11 cellular contexts compared by ENCODE assay signal in the genomic region with DNA sequence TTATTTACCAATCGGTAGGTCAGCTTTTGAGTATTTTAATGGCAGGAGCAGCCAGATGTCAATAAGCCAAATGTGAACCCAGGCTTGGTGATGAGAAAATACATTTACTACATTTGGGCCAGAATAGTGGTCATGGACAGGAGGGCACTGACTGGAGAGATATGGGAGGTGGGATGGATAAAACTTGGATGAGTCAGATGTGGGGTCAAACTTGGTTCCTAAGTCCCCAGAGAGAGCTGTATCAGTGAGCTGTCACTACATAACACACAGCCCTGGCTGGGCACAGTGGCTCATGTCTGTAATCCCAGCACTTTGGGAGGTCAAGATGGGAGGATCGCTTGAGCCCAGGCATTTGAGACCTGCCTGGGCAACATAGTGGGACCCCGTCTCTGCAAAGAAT. TPM values are rescaled to one million over a fixed set of nuclear protein-coding genes. Genes with fewer than 3 reads are reported as not detected.
DNase-seq lines count a peak whose midpoint lies in the region; ATAC-seq and TF ChIP-seq lines count a peak whose summit lies in the region.
"Had no signal": no experiment of that assay in that cellular context is flagged by ENCODE, and none has a peak within 500 bp of the region (broad histone marks: within the 10 kb centered on the region; RNA-seq: fewer than 3 reads in every experiment).

No MANE protein-coding gene starts in this region.

- peaks cover 95% of the 10 kb centered on the region for H3K4me1 ChIP-seq in Caco-2
- peaks cover 87% of the 10 kb centered on the region for H3K4me1 ChIP-seq in left ventricle myocardium inferior

- CTCF ChIA-PET in Caco-2 (lab: Charles Lee): no interaction called here

- H3K36me3 Mint-ChIP-seq in Caco-2 (ENCODE audit: insufficient read depth, unreplicated experiment): peaks cover 88% of the 10 kb centered on the region
- peaks cover 5% of the 10 kb centered on the region for H3K36me3 Mint-ChIP-seq in stimulated activated effector memory CD8-positive, alpha-beta T cell treated with anti-CD3 and anti-CD28 coated beads, Interleukin-12 subunit alpha, Interleukin-12 subunit beta, amount 100 ng/mL, for 72 hours
- H3K36me3 Mint-ChIP-seq: activated naive CD4-positive, alpha-beta T cell treated with anti-CD3 and anti-CD28 coated beads, Interleukin-2, amount 50 U/mL, for 72 hours had no signal

- intact Hi-C loops in Caco-2 (cut with micrococcal nuclease; ENCODE audit: unreplicated experiment): no loop called here
- intact Hi-C loops in left ventricle myocardium inferior (cut with micrococcal nuclease): no loop called here

- peak overlapping the region; percentile 68 for H3K4me3 Mint-ChIP-seq in Caco-2 (ENCODE audit: unreplicated experiment)
- no peak overlapping the region for H3K4me3 Mint-ChIP-seq in stimulated activated effector memory CD8-positive, alpha-beta T cell treated with anti-CD3 and anti-CD28 coated beads, Interleukin-12 subunit alpha, Interleukin-12 subunit beta, amount 100 ng/mL, for 72 hours

- H3K9me3 Mint-ChIP-seq in Caco-2 (ENCODE audit: unreplicated experiment): no peaks in the 10 kb centered on the region
- no peaks in the 10 kb centered on the region for H3K9me3 Mint-ChIP-seq in stimulated activated effector memory CD8-positive, alpha-beta T cell treated with anti-CD3 and anti-CD28 coated beads, Interleukin-12 subunit alpha, Interleukin-12 subunit beta, amount 100 ng/mL, for 72 hours
- H3K9me3 Mint-ChIP-seq: activated naive CD4-positive, alpha-beta T cell treated with anti-CD3 and anti-CD28 coated beads, Interleukin-2, amount 50 U/mL, for 72 hours had no signal

- peak overlapping the region; percentile 16; the same call in 1 of the 2 replicates for H3K27ac ChIP-seq in WERI-Rb-1
- H3K27ac ChIP-seq in left ventricle myocardium inferior (replicated peaks): peak overlapping the region; percentile 97

- H3K27me3 Mint-ChIP-seq in Caco-2 (ENCODE audit: insufficient read depth, unreplicated experiment): no peaks in the 10 kb centered on the region

- ATAC-seq in stimulated activated effector memory CD8-positive, alpha-beta T cell treated with anti-CD3 and anti-CD28 coated beads, Interleukin-12 subunit alpha, Interleukin-12 subunit beta, amount 100 ng/mL, for 72 hours: no peak
- ATAC-seq in GM18519 (IDR thresholded peaks at IDR 0.05; ENCODE audit: low FRiP score, unreplicated experiment): no peak
- no peak for ATAC-seq in HG03095 (IDR thresholded peaks at IDR 0.05; ENCODE audit: unreplicated experiment)
- ATAC-seq: activated naive CD4-positive, alpha-beta T cell treated with anti-CD3 and anti-CD28 coated beads, Interleukin-2, amount 50 U/mL, for 72 hours had no signal

- H3K36me3 ChIP-seq in Caco-2 (ENCODE audit: control insufficient read depth, insufficient read depth, low read length) (no peaks in the 10 kb centered on the region), WERI-Rb-1 (peaks cover 7% of the 10 kb centered on the region), left ventricle myocardium inferior (no peaks in the 10 kb centered on the region)

- H3K27ac Mint-ChIP-seq in Caco-2 (ENCODE audit: unreplicated experiment): peak overlapping the region; percentile 94
- peak overlapping the region; percentile 20 for H3K27ac Mint-ChIP-seq in stimulated activated effector memory CD8-positive, alpha-beta T cell treated with anti-CD3 and anti-CD28 coated beads, Interleukin-12 subunit alpha, Interleukin-12 subunit beta, amount 100 ng/mL, for 72 hours

- DNase-seq in Caco-2 (no peak), WERI-Rb-1 (no peak), left ventricle myocardium inferior (no peak), NCI-H1436 treated with DMSO at 0.1 percent for 48 hours (lab: John Stamatoyannopoulos, UW) (no peak), superior temporal gyrus (ENCODE audit: extremely low spot score) (no peak)
- no peak for DNase-seq in stimulated activated effector memory CD8-positive, alpha-beta T cell treated with anti-CD3 and anti-CD28 coated beads, Interleukin-12 subunit alpha, Interleukin-12 subunit beta, amount 100 ng/mL, for 72 hours (ENCODE audit: low spot score in 2 of 2)
- DNase-seq: dermis blood vessel endothelial cell, T-helper 2 cell had no signal

- H3K27me3 ChIP-seq in Caco-2 (replicated peaks; ENCODE audit: control insufficient read depth, insufficient read depth, low read length) (no peaks in the 10 kb centered on the region), WERI-Rb-1 (ENCODE audit: insufficient read depth, low read depth, severe bottlenecking) (no peaks in the 10 kb centered on the region), left ventricle myocardium inferior (ENCODE audit: low read depth) (no peaks in the 10 kb centered on the region)

- peaks cover 59% of the 10 kb centered on the region for H3K4me1 Mint-ChIP-seq in Caco-2 (ENCODE audit: low read depth, unreplicated experiment)
- H3K4me1 Mint-ChIP-seq in stimulated activated effector memory CD8-positive, alpha-beta T cell treated with anti-CD3 and anti-CD28 coated beads, Interleukin-12 subunit alpha, Interleukin-12 subunit beta, amount 100 ng/mL, for 72 hours: peaks cover 24% of the 10 kb centered on the region

- POLR2A ChIA-PET in Caco-2 (lab: Charles Lee): interaction anchor here (0.6 kb wide), 2 partner anchors 29 to 38 kb away, joined by 3 to 4 read pairs; no protein-coding TSS in a partner anchor

- BruUV-seq in Caco-2 (replicated peaks; lab: Mats Ljungman, UMichigan): no TSS peak

- H3K4me3 ChIP-seq in Caco-2 (ENCODE audit: low read depth, low read length) (no peak overlapping the region), WERI-Rb-1 (ENCODE audit: low read depth, low read length) (no peak overlapping the region), left ventricle myocardium inferior (no peak overlapping the region)

- no peak for TF ChIP-seq CTCF in Caco-2 (IDR thresholded peaks at IDR 0.05; ENCODE audit: insufficient read depth in 1 of 2, low read depth in 1 of 2, low read length in 1 of 2, severe bottlenecking in 1 of 2, unreplicated experiment in 1 of 2)
- no peak for TF ChIP-seq CTCF in WERI-Rb-1 (IDR thresholded peaks at IDR 0.05; ENCODE audit: low read depth, low read length)
- no peak for TF ChIP-seq CTCF in left ventricle myocardium inferior (IDR thresholded peaks at IDR 0.05; ENCODE audit: borderline replicate concordance)

- no peaks in the 10 kb centered on the region for H3K9me3 ChIP-seq in Caco-2
- no peaks in the 10 kb centered on the region for H3K9me3 ChIP-seq in WERI-Rb-1 (ENCODE audit: severe bottlenecking)
- H3K9me3 ChIP-seq in left ventricle myocardium inferior (replicated peaks): no peaks in the 10 kb centered on the region

RNA-seq across cellular contexts. Expression of a gene that starts 51.7 kb away (rescaled TPM):
- 13.3 and 14.6 TPM in 2 replicates for total RNA-seq in Caco-2 (2022)
- total RNA-seq in left ventricle myocardium inferior: 48.2 TPM

RNA-seq across cellular contexts. Expression of a gene that starts 52.6 kb away (rescaled TPM):
- total RNA-seq in Caco-2 (2022) (34.3 and 38.8 TPM in 2 replicates), left ventricle myocardium inferior (7.8 TPM)
